Comparison of ENCODE assay signal across 1 cellular context in the genomic region with DNA sequence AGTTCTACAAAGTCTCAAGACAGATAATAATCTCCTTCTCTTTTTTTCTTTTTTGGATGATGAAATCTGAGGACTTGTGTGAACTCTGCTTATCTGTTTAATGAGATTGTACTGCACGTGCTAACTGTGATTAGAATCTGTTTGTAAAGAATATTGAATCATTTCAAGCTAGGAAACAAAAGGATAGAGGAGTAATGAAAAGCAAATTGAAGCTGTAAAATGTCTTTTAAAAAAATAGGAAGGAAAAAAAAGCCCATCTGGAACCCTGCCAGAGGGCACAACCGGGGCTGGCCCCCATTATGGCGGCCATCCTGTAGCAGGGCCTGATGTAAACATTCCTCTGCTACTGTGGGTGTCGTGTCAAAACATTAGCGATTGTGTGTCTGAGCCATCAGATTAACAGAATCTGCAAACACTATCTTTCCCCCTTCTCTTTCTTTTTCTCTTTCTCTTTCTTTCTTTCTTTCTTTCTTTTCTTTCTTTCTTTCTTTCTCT.
A peak's percentile ranks its signal among the peaks of the same experiment; 100 is the strongest.
TF ChIP-seq lines count a peak whose summit lies in the region.

No MANE protein-coding gene starts in this region.

TF ChIP-seq in HEK293, 187 proteins besides CTCF, POLR2A, EP300 and RAD21 (continued from another document):
- TF ChIP-seq, protein P1, sequence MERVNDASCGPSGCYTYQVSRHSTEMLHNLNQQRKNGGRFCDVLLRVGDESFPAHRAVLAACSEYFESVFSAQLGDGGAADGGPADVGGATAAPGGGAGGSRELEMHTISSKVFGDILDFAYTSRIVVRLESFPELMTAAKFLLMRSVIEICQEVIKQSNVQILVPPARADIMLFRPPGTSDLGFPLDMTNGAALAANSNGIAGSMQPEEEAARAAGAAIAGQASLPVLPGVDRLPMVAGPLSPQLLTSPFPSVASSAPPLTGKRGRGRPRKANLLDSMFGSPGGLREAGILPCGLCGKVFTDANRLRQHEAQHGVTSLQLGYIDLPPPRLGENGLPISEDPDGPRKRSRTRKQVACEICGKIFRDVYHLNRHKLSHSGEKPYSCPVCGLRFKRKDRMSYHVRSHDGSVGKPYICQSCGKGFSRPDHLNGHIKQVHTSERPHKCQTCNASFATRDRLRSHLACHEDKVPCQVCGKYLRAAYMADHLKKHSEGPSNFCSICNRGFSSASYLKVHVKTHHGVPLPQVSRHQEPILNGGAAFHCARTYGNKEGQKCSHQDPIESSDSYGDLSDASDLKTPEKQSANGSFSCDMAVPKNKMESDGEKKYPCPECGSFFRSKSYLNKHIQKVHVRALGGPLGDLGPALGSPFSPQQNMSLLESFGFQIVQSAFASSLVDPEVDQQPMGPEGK (tag by site-specific recombination; IDR thresholded peaks at IDR 0.05) = 0 out of 2 replicates have a peak, but pooled peaks have one; percentile 15
- TF ChIP-seq, protein P2, sequence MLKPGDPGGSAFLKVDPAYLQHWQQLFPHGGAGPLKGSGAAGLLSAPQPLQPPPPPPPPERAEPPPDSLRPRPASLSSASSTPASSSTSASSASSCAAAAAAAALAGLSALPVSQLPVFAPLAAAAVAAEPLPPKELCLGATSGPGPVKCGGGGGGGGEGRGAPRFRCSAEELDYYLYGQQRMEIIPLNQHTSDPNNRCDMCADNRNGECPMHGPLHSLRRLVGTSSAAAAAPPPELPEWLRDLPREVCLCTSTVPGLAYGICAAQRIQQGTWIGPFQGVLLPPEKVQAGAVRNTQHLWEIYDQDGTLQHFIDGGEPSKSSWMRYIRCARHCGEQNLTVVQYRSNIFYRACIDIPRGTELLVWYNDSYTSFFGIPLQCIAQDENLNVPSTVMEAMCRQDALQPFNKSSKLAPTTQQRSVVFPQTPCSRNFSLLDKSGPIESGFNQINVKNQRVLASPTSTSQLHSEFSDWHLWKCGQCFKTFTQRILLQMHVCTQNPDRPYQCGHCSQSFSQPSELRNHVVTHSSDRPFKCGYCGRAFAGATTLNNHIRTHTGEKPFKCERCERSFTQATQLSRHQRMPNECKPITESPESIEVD (tag by site-specific recombination; IDR thresholded peaks at IDR 0.05) = peak; percentile 42
- no peak for TF ChIP-seq ZNF354C (tag by site-specific recombination; IDR thresholded peaks at IDR 0.05; ENCODE audit: borderline replicate concordance, low read depth)
- 0 out of 2 replicates have a peak, but pooled peaks have one; percentile 24 for TF ChIP-seq ZEB2 (tag by site-specific recombination; IDR thresholded peaks at IDR 0.05)
- TF ChIP-seq ZNF121 (tag by site-specific recombination; IDR thresholded peaks at IDR 0.05) = no peak
- TF ChIP-seq EGR2 (tag by site-specific recombination; IDR thresholded peaks at IDR 0.05; ENCODE audit: low read depth) = no peak
- TF ChIP-seq ZNF785 (tag by site-specific recombination; IDR thresholded peaks at IDR 0.05) = no peak
- TF ChIP-seq OSR2 (tag by site-specific recombination; IDR thresholded peaks at IDR 0.05) = peak; percentile 69
- TF ChIP-seq MYNN (tag by site-specific recombination; IDR thresholded peaks at IDR 0.05; ENCODE audit: borderline replicate concordance) = peak; percentile 80
- TF ChIP-seq REPIN1 (tag by site-specific recombination; IDR thresholded peaks at IDR 0.05; ENCODE audit: low read depth) = no peak
- TF ChIP-seq TCF7L2 (IDR thresholded peaks at IDR 0.05; ENCODE audit: borderline replicate concordance, low read depth, low read length) = 0 out of 2 replicates have a peak, but pooled peaks have one; percentile 32
TF ChIP-seq in HEK293: peak in this region for 17.
